Comparison of ENCODE assay signal across 18 cellular contexts in genomic region chr16:88892065-88892464, GRCh38. TPM values are rescaled to one million over a fixed set of nuclear protein-coding genes. Genes with fewer than 3 reads are reported as not detected.
DNase-seq lines count a peak whose midpoint lies in the region; ATAC-seq and TF ChIP-seq lines count a peak whose summit lies in the region.
"Had no signal": no experiment of that assay in that cellular context is flagged by ENCODE, and none has a peak within 500 bp of the region (broad histone marks: within the 10 kb centered on the region; RNA-seq: fewer than 3 reads in every experiment).

No MANE protein-coding gene starts in this region.

- H3K27ac Mint-ChIP-seq in endothelial cell (ENCODE audit: unreplicated experiment) = no peak overlapping the region
- H3K27ac Mint-ChIP-seq: CD4-positive, alpha-beta T cell; IgD-negative memory B cell had no signal

- H3K4me1 ChIP-seq in BLaER1 (peaks cover 81% of the 10 kb centered on the region), psoas muscle (peaks cover 47% of the 10 kb centered on the region)

- no peaks in the 10 kb centered on the region for H3K36me3 Mint-ChIP-seq in endothelial cell (ENCODE audit: low read depth, unreplicated experiment)
- H3K36me3 Mint-ChIP-seq: IgD-negative memory B cell had no signal

- no peak for TF ChIP-seq CTCF in endothelial cell (IDR thresholded peaks at IDR 0.05; ENCODE audit: unreplicated experiment)
- TF ChIP-seq CTCF in psoas muscle (IDR thresholded peaks at IDR 0.05) = no peak

- peak overlapping the region; percentile 38 for H3K4me3 Mint-ChIP-seq in endothelial cell (ENCODE audit: unreplicated experiment)
- H3K4me3 Mint-ChIP-seq: CD4-positive, alpha-beta T cell; IgD-negative memory B cell had no signal

- H3K27me3 Mint-ChIP-seq in endothelial cell (ENCODE audit: unreplicated experiment) = peaks cover 15% of the 10 kb centered on the region
- H3K27me3 Mint-ChIP-seq: CD4-positive, alpha-beta T cell; IgD-negative memory B cell had no signal

- H4K20me1 ChIP-seq in BLaER1 = peaks cover 81% of the 10 kb centered on the region

- in situ Hi-C loops in G401 (cut with HindIII; ENCODE audit: low sequenced_read_pairs) = no loop called here

- peak overlapping the region; percentile 66 for H3K4me2 ChIP-seq in BLaER1
- H3K4me2 ChIP-seq: A549, KMS-11 had no signal

- WGBS in psoas muscle, 3 donors = 79 to 86% (median 86%) methylated on average over 20 of the region's 20 CpGs

- no peak for ATAC-seq in psoas muscle
- ATAC-seq: A549, HCT116 had no signal

- H3K4me3 ChIP-seq in BLaER1 (no peak overlapping the region), psoas muscle (no peak overlapping the region)
- H3K4me3 ChIP-seq: A549 had no signal

- H3K9ac ChIP-seq in BLaER1 = no peak overlapping the region
- H3K9ac ChIP-seq: KMS-11 had no signal

- H3K9me3 Mint-ChIP-seq in endothelial cell (ENCODE audit: unreplicated experiment) = no peaks in the 10 kb centered on the region
- H3K9me3 Mint-ChIP-seq: CD4-positive, alpha-beta T cell; IgD-negative memory B cell had no signal

- H3K9me3 ChIP-seq in BLaER1 (peaks cover 12% of the 10 kb centered on the region), psoas muscle (no peaks in the 10 kb centered on the region)
- H3K9me3 ChIP-seq: A549 had no signal

- DNase-seq in G401 (ENCODE audit: low spot score) (peak; percentile 34), endothelial cell (ENCODE audit: low spot score) (no peak), psoas muscle (no peak), AG20443 (ENCODE audit: low spot score) (no peak)
- no peak for DNase-seq in activated CD4-positive, alpha-beta T cell treated with anti-CD3 and anti-CD28 coated beads, Interleukin-2, amount 50 U/mL, for 4 hours
- no peak for DNase-seq in stimulated activated CD4-positive, alpha-beta T cell treated with anti-CD3 and anti-CD28 coated beads, Interleukin-12 subunit alpha, Interleukin-12 subunit beta, amount 100 ng/mL, for 4 hours
- DNase-seq: Calu3; CD4-positive, alpha-beta T cell; DMS 273 treated with DMSO at 0.1 percent for 48 hours; DMS79 had no signal

- H3K27ac ChIP-seq in BLaER1 (no peak overlapping the region), psoas muscle (peak overlapping the region; percentile 47)
- H3K27ac ChIP-seq: A549, KMS-11 had no signal

- H3K27me3 ChIP-seq in BLaER1 (no peaks in the 10 kb centered on the region), psoas muscle (ENCODE audit: insufficient read depth in 3 of 3, low read length in 2 of 3) (no peaks in the 10 kb centered on the region)

- intact Hi-C loops in psoas muscle (cut with DNase I) = no loop called here

- H3K36me3 ChIP-seq in BLaER1 (peaks cover 45% of the 10 kb centered on the region), psoas muscle (ENCODE audit: insufficient read depth in 1 of 2, low read depth in 1 of 2) (peaks cover 0 to 28% of the 10 kb centered on the region in 2 donors)

- no peaks in the 10 kb centered on the region for H3K4me1 Mint-ChIP-seq in endothelial cell (ENCODE audit: unreplicated experiment)

RNA-seq across cellular contexts. Expression of gene PABPN1L, which starts 25.6 kb away (rescaled TPM):
- total RNA-seq in G401 (2014; rRNA removed; shearing (Covaris generic)) = not detected in 2 replicates
- total RNA-seq in endothelial cell (ENCODE audit: unreplicated experiment) (not detected), psoas muscle (not detected)
- polyA plus RNA-seq in psoas muscle = not detected
- total RNA-seq: Calu3; CD4-positive, alpha-beta T cell; H4; HT-29 had no signal
- polyA plus RNA-seq: A549, AG04450, IgD-negative memory B cell had no signal

RNA-seq across cellular contexts. Expression of gene TRAPPC2L, which starts 35.1 kb away (rescaled TPM):
- total RNA-seq in G401 (2014; rRNA removed; shearing (Covaris generic)) = 86.0 and 86.1 TPM in 2 replicates
- total RNA-seq in endothelial cell (ENCODE audit: unreplicated experiment) = 65.3 TPM
- 10 to 100 TPM; 38.6 to 42.6 (median 38.7) TPM for total RNA-seq in psoas muscle
- 10 to 100 TPM; 23.9 to 30.7 (median 28.5) TPM for polyA plus RNA-seq in psoas muscle

RNA-seq across cellular contexts. Expression of gene GALNS, which starts 35.3 kb away (rescaled TPM):
- 12.3 and 13.3 TPM in 2 replicates for total RNA-seq in G401 (2014; rRNA removed; shearing (Covaris generic))
- total RNA-seq in endothelial cell (ENCODE audit: unreplicated experiment) (24.7 TPM), psoas muscle (10 to 100 TPM in 2 of 4 donors, 1 to 10 TPM in 2; 4.8 to 10.4 (median 9.7) TPM)
- polyA plus RNA-seq in psoas muscle = 10 to 100 TPM in 2 of 3 donors, 1 to 10 TPM in 1; 9.0 to 15.4 (median 12.3) TPM
